ENCODE assay signal across 22 cellular contexts in genomic region chr11:69553416-69554357, GRCh38.
"Had no signal": no experiment of that assay in that cellular context is flagged by ENCODE, and none has a peak within 500 bp of the region (broad histone marks: within the 10 kb centered on the region; RNA-seq: fewer than 3 reads in every experiment).

No MANE protein-coding gene starts in this region.

- H3K4me3 ChIP-seq: breast epithelium, right atrium auricular region, testis, transverse colon, uterus had no signal

- DNase-seq: activated CD4-positive, alpha-beta memory T cell treated with anti-CD3 and anti-CD28 coated beads, Interleukin-2, amount 10 ng/mL, durations not matched to agents 7 days and 5 days; activated CD4-positive, alpha-beta T cell treated with anti-CD3 and anti-CD28 coated beads, Interleukin-2, amount 10 ng/mL, durations not matched to agents 7 days and 5 days; activated CD8-positive, alpha-beta memory T cell treated with anti-CD3 and anti-CD28 coated beads, Interleukin-2, amount 50 U/mL, for 48 hours; activated T-cell treated with anti-CD3 and anti-CD28 coated beads, Interleukin-2, amount 50 U/mL, for 24 hours; effector CD8-positive, alpha-beta T cell; kidney; midbrain; naive thymus-derived CD4-positive, alpha-beta T cell; nucleus accumbens; stimulated activated CD4-positive, alpha-beta T cell treated with anti-CD3 and anti-CD28 coated beads, Interleukin-2, amount 100 ng/mL, for 48 hours; stimulated activated naive CD8-positive, alpha-beta T cell treated with anti-CD3 and anti-CD28 coated beads, Interleukin-15, Interleukin-2, amounts not matched to agents 100 U/mL and 50 U/mL, for 24 hours; T-helper 17 cell; T1000; testis; transverse colon; uterus; WERI-Rb-1 had no signal

- H3K9me3 ChIP-seq: testis, uterus had no signal

- H3K36me3 ChIP-seq: breast epithelium, right atrium auricular region, transverse colon, uterus, WERI-Rb-1 had no signal

- H3K27me3 ChIP-seq: breast epithelium, right atrium auricular region, testis, transverse colon, uterus had no signal

- ATAC-seq: activated CD4-positive, CD25-positive, alpha-beta regulatory T cell treated with anti-CD3 and anti-CD28 coated beads, Interleukin-2, amount 50 U/mL, for 24 hours; activated naive CD4-positive, alpha-beta T cell treated with anti-CD3 and anti-CD28 coated beads, Interleukin-2, amount 50 U/mL, for 72 hours; naive thymus-derived CD4-positive, alpha-beta T cell; stimulated activated naive CD8-positive, alpha-beta T cell treated with anti-CD3 and anti-CD28 coated beads, Interleukin-15, Interleukin-2, amounts not matched to agents 100 U/mL and 50 U/mL, for 24 hours; T-helper 17 cell had no signal

- H3K27ac ChIP-seq: breast epithelium, parathyroid adenoma, right atrium auricular region, testis, transverse colon, uterus, WERI-Rb-1 had no signal

- H3K4me1 ChIP-seq: breast epithelium, parathyroid adenoma, right atrium auricular region, testis, transverse colon, uterus had no signal
